In the genomic region with DNA sequence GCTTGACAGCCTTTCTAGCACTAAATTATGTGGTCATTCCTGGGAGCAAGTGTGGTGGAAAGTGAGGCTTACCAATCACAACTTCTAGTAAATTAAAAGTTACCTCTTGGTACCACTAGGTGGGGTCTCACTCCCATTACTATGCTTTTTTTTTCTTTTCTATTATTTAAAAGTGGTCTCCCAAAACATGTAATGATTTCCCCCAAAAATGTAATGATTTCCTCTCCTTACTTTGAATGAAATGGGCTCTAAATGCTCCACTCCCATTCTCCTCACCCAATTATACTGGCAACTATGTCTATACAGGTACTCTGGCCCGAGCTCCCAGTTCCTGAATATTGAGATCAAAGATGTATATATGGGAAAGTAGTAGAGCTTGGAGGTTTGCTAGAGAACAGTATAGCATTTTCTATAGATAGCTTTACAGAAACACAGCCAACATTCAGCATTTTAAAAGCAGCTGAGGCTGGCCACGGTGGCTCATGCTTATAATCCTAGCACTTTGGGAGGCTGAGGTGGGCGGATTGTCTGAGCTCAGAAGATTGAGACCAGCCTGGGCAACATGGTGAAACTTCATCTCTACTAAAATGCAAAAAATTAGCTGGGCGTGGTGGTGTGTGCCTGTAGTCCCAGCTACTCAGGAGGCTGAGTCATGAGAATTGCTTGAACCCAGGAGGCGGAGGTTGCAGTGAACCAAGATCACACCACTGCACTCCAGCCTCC, we compare ENCODE assay signal across 8 cellular contexts.
A peak's percentile ranks its signal among the peaks of the same experiment; 100 is the strongest.
DNase-seq lines count a peak whose midpoint lies in the region; ATAC-seq, FAIRE-seq and TF ChIP-seq lines count a peak whose summit lies in the region.

No MANE protein-coding gene starts in this region.

- TF ChIP-seq EP300 in HepG2 (IDR thresholded peaks at IDR 0.05; ENCODE audit: low read depth in 2 of 2, low read length in 2 of 2): no peak
- no peak for TF ChIP-seq EP300 in HepG2 (CRISPR knock-in tag; IDR thresholded peaks at IDR 0.05; ENCODE audit: borderline replicate concordance)
- TF ChIP-seq EP300 in ovary (IDR thresholded peaks at IDR 0.05): no peak

- no peaks in the 10 kb centered on the region for H4K20me1 ChIP-seq in HepG2 (ENCODE audit: insufficient read depth, low read length)

- TF ChIP-seq CTCF in Calu3 (IDR thresholded peaks at IDR 0.05; ENCODE audit: unreplicated experiment) (peak; percentile 31), HFFc6 (IDR thresholded peaks at IDR 0.05) (peak; percentile 82), HepG2 (CRISPR knock-in tag; IDR thresholded peaks at IDR 0.05) (peak; percentile 49), ovary (IDR thresholded peaks at IDR 0.05) (no peak)

- BruUV-seq in Calu3 (replicated peaks; lab: Mats Ljungman, UMichigan) (no TSS peak), HepG2 (replicated peaks; lab: Mats Ljungman, UMichigan) (no TSS peak)

- no peaks in the 10 kb centered on the region for H3K79me2 ChIP-seq in HepG2 (ENCODE audit: insufficient read depth, low read length)

- WGBS in HepG2 (ENCODE audit: low lambda C conversion rate): 92% methylated on average over 5 of the region's 5 CpGs
- 93 to 94% (median 94%) methylated on average over 5 of the region's 5 CpGs for WGBS in ovary, 3 donors

- no peak overlapping the region for H2AFZ ChIP-seq in HepG2 (ENCODE audit: low read length)

- POLR2A ChIA-PET in HepG2 (lab: Yijun Ruan, JAX): no interaction called here

- H3K4me1 Mint-ChIP-seq in Calu3 (ENCODE audit: low read depth, unreplicated experiment): no peaks in the 10 kb centered on the region
- peaks cover 36% of the 10 kb centered on the region for H3K4me1 Mint-ChIP-seq in HFFc6 (ENCODE audit: low read depth)
- H3K4me1 Mint-ChIP-seq in activated naive CD8-positive, alpha-beta T cell (ENCODE audit: low read depth): peaks cover 47% of the 10 kb centered on the region

- no peak for TF ChIP-seq POLR2A in HepG2 (IDR thresholded peaks at IDR 0.05; ENCODE audit: insufficient read depth in 1 of 2, low read depth in 2 of 2, low read length in 2 of 2)
- no peak for TF ChIP-seq POLR2A in ovary (IDR thresholded peaks at IDR 0.05)

- H3K27me3 ChIP-seq in HepG2 (ENCODE audit: control insufficient read depth in 1 of 2, insufficient read depth in 2 of 2, low read length in 2 of 2): no peaks in the 10 kb centered on the region
- H3K27me3 ChIP-seq in ovary: no peaks in the 10 kb centered on the region

- H3K4me3 ChIP-seq in HepG2 (replicated peaks in 1 of 3; ENCODE audit: insufficient read depth in 1 of 3, low read depth in 2 of 3, low read length in 3 of 3) (no peak overlapping the region), ovary (no peak overlapping the region)

- in situ Hi-C loops in HepG2 (cut with HindIII; ENCODE audit: extremely low pct_ligation_motif_present, low pct_unique_long_range_greater_than_20kb): no loop called here

- CTCF ChIA-PET in Calu3 (lab: Charles Lee) (interaction anchor here (0.6 kb wide), 2 partner anchors 37 to 195 kb away, joined by 3 to 4 read pairs; no protein-coding TSS in a partner anchor), HepG2 (lab: Yijun Ruan, JAX; ENCODE audit: low intra/inter-chr PET ratio, low total read pairs) (no interaction called here)

- H3K4me3 Mint-ChIP-seq in Calu3 (ENCODE audit: low read depth, unreplicated experiment): no peak overlapping the region
- H3K4me3 Mint-ChIP-seq in HFFc6: no peak overlapping the region
- H3K4me3 Mint-ChIP-seq in activated naive CD8-positive, alpha-beta T cell: no peak overlapping the region

- intact Hi-C loops in Calu3 (cut with micrococcal nuclease; ENCODE audit: unreplicated experiment): loop anchor here (2.0 to 5.0 kb wide), 2 partner anchors 195 to 478 kb away; no protein-coding TSS in a partner anchor
- intact Hi-C loops in HepG2 (cut with micrococcal nuclease; ENCODE audit: unreplicated experiment): loop anchor here (5.0 to 10.0 kb wide), 2 partner anchors 195 to 892 kb away; no protein-coding TSS in a partner anchor
- intact Hi-C loops in left colon (cut with DNase I, micrococcal nuclease): no loop called here
- intact Hi-C loops in ovary (cut with DNase I): no loop called here

- H3K36me3 ChIP-seq in HepG2 (replicated peaks in 1 of 2; ENCODE audit: control insufficient read depth in 1 of 2, insufficient read depth in 2 of 2, low read length in 2 of 2): no peaks in the 10 kb centered on the region
- no peaks in the 10 kb centered on the region for H3K36me3 ChIP-seq in ovary

- peak; percentile 57; the same call in 2 of the 3 replicates for ATAC-seq in HepG2
- ATAC-seq in left colon: no peak
- no peak for ATAC-seq in HG02623 (IDR thresholded peaks at IDR 0.05; ENCODE audit: unreplicated experiment)
- ATAC-seq in GM19452 (IDR thresholded peaks at IDR 0.05; ENCODE audit: unreplicated experiment): no peak

- TF ChIP-seq RAD21 in HepG2 (CRISPR knock-in tag; IDR thresholded peaks at IDR 0.05): no peak

- H3K36me3 Mint-ChIP-seq in Calu3 (ENCODE audit: insufficient read depth, unreplicated experiment) (no peaks in the 10 kb centered on the region), HFFc6 (ENCODE audit: low read depth) (peaks cover 6% of the 10 kb centered on the region; the same call in 1 of the 2 replicates)
- H3K36me3 Mint-ChIP-seq in activated naive CD8-positive, alpha-beta T cell: no peaks in the 10 kb centered on the region

- H3K9me3 Mint-ChIP-seq in Calu3 (ENCODE audit: low read depth, unreplicated experiment): no peaks in the 10 kb centered on the region
- H3K9me3 Mint-ChIP-seq in HFFc6: no peaks in the 10 kb centered on the region
- H3K9me3 Mint-ChIP-seq in activated naive CD8-positive, alpha-beta T cell (ENCODE audit: low read depth): no peaks in the 10 kb centered on the region

- H3K27ac Mint-ChIP-seq in Calu3 (ENCODE audit: unreplicated experiment) (no peak overlapping the region), HFFc6 (peak overlapping the region; percentile 12; the same call in 1 of the 2 replicates)
- peak overlapping the region; percentile 46 for H3K27ac Mint-ChIP-seq in activated naive CD8-positive, alpha-beta T cell

- FAIRE-seq in HepG2 (lab: Jason Lieb, UNC): peak; percentile 65

- no peak overlapping the region for H3K27ac ChIP-seq in HepG2 (ENCODE audit: extremely low read length, insufficient read depth, low read length)
- H3K27ac ChIP-seq in ovary: no peak overlapping the region

- H3K4me1 ChIP-seq in HepG2 (ENCODE audit: insufficient read depth, low read length) (no peaks in the 10 kb centered on the region), ovary (ENCODE audit: insufficient read depth) (no peaks in the 10 kb centered on the region)

- H3K9me3 ChIP-seq in HepG2 (ENCODE audit: low read length) (no peaks in the 10 kb centered on the region), ovary (no peaks in the 10 kb centered on the region)

- DNase-seq in Calu3 (no peak), HFFc6 (peak; percentile 17), HepG2 (ENCODE audit: low spot score) (no peak), left colon (no peak), ovary (no peak)

- no peak overlapping the region for H3K9ac ChIP-seq in HepG2 (ENCODE audit: insufficient read depth, low read depth, low read length)

- no peak overlapping the region for H3K4me2 ChIP-seq in HepG2 (ENCODE audit: low read depth, low read length)

- H3K27me3 Mint-ChIP-seq in Calu3 (ENCODE audit: unreplicated experiment): no peaks in the 10 kb centered on the region
- no peaks in the 10 kb centered on the region for H3K27me3 Mint-ChIP-seq in HFFc6 (ENCODE audit: insufficient read depth)
- H3K27me3 Mint-ChIP-seq in activated naive CD8-positive, alpha-beta T cell: no peaks in the 10 kb centered on the region

TF ChIP-seq in HepG2, 621 proteins besides CTCF, POLR2A, EP300 and RAD21:
- TF ChIP-seq ZNF773 (CRISPR knock-in tag; IDR thresholded peaks at IDR 0.05; ENCODE audit: borderline replicate concordance) (no peak), STAG1 (CRISPR knock-in tag; IDR thresholded peaks at IDR 0.05) (peak; percentile 44)

Comparison
In these comparisons a context has a peak if more than half of its experiments do, and no peak if none do; other contexts are left out.
1. CTCF ChIP-seq: peak in Calu3 (single experiment), HFFc6 (single experiment) and HepG2 (single experiment); none in ovary (0 of 3).
2. intact Hi-C loops: an anchor here in Calu3 (2.0 to 5.0 kb wide) and HepG2 (5.0 to 10.0 kb wide); none called in left colon and ovary.